Comparison of ENCODE assay signal across 15 cellular contexts in genomic region chr2:118698564-118698963, GRCh38.
A peak's percentile ranks its signal among the peaks of the same experiment; 100 is the strongest.
DNase-seq lines count a peak whose midpoint lies in the region; ATAC-seq and TF ChIP-seq lines count a peak whose summit lies in the region.
"Had no signal": no experiment of that assay in that cellular context is flagged by ENCODE, and none has a peak within 500 bp of the region (broad histone marks: within the 10 kb centered on the region; RNA-seq: fewer than 3 reads in every experiment).

No MANE protein-coding gene starts in this region.

- no peak for ATAC-seq in activated CD8-positive, alpha-beta T cell treated with anti-CD3 and anti-CD28 coated beads for 36 hours
- ATAC-seq: GM12878 had no signal

- H3K4me3 ChIP-seq in GM12865 (ENCODE audit: low read depth, low read length): no peak overlapping the region
- no peak overlapping the region for H3K4me3 ChIP-seq in Jurkat, Clone E6-1 (ENCODE audit: low read length)
- H3K4me3 ChIP-seq in smooth muscle cell: no peak overlapping the region
- H3K4me3 ChIP-seq: GM12878, HAP-1 had no signal

- peak; percentile 2 for DNase-seq in GM12865 (ENCODE audit: low read depth)
- DNase-seq in Jurkat, Clone E6-1 (ENCODE audit: low read depth, low spot score): peak; percentile 66
- DNase-seq in RPMI7951 (ENCODE audit: low read depth): peak; percentile 35
- DNase-seq in smooth muscle cell (lab: John Stamatoyannopoulos, UW; ENCODE audit: unreplicated experiment): no peak
- DNase-seq in GM10248 (ENCODE audit: extremely low spot score): no peak
- DNase-seq in activated CD8-positive, alpha-beta T cell treated with anti-CD3 and anti-CD28 coated beads for 36 hours: no peak
- no peak for DNase-seq in cardiac septum (ENCODE audit: low spot score)
- DNase-seq in SIG-M5 (lab: John Stamatoyannopoulos, UW): no peak
- DNase-seq: Caco-2; CD8-positive, alpha-beta memory T cell; DND-41; GF-D8 had no signal

- TF ChIP-seq CTCF in GM12865 (IDR thresholded peaks at IDR 0.05; ENCODE audit: insufficient read depth, low read depth, low read length, missing control alignments): no peak
- TF ChIP-seq CTCF in smooth muscle cell (IDR thresholded peaks at IDR 0.05; ENCODE audit: borderline replicate concordance, insufficient read depth, poor library complexity, severe bottlenecking): no peak
- no peak for TF ChIP-seq CTCF in GM10248 (IDR thresholded peaks at IDR 0.05; ENCODE audit: control extremely low read depth, extremely low read depth, low read depth, missing control alignments)
- TF ChIP-seq CTCF in activated CD8-positive, alpha-beta T cell treated with anti-CD3 and anti-CD28 coated beads for 36 hours (IDR thresholded peaks at IDR 0.05): no peak

- no peak overlapping the region for H2AFZ ChIP-seq in smooth muscle cell (ENCODE audit: low read depth)

- WGBS in smooth muscle cell (ENCODE audit: low lambda C conversion rate): 86% methylated on average over 6 of the region's 6 CpGs

- H3K4me1 Mint-ChIP-seq in activated CD8-positive, alpha-beta T cell treated with anti-CD3 and anti-CD28 coated beads for 36 hours (ENCODE audit: low read depth): no peaks in the 10 kb centered on the region
- H3K4me1 Mint-ChIP-seq: B cell; CD8-positive, alpha-beta memory T cell had no signal

- H3K27ac Mint-ChIP-seq in activated CD8-positive, alpha-beta T cell treated with anti-CD3 and anti-CD28 coated beads for 36 hours: no peak overlapping the region
- H3K27ac Mint-ChIP-seq: B cell had no signal

- H3K36me3 ChIP-seq in smooth muscle cell (ENCODE audit: low read depth): no peaks in the 10 kb centered on the region
- H3K36me3 ChIP-seq: HAP-1 had no signal

- H3K27me3 ChIP-seq in smooth muscle cell (ENCODE audit: low read depth): no peaks in the 10 kb centered on the region

- no peaks in the 10 kb centered on the region for H3F3A ChIP-seq in smooth muscle cell (ENCODE audit: low read depth)

- CTCF ChIA-PET in GM10248 (lab: Yijun Ruan, JAX): interaction anchor here (0.8 kb wide), 1 partner anchor 10 kb away, joined by 3 read pairs; no protein-coding TSS in a partner anchor
- CTCF ChIA-PET in activated CD8-positive, alpha-beta T cell treated with anti-CD3 and anti-CD28 coated beads for 36 hours (lab: Charles Lee): no interaction called here

- POLR2A ChIA-PET in GM10248 (lab: Yijun Ruan, JAX): no interaction called here
- POLR2A ChIA-PET in activated CD8-positive, alpha-beta T cell treated with anti-CD3 and anti-CD28 coated beads for 36 hours (lab: Charles Lee): no interaction called here

- peaks cover 2% of the 10 kb centered on the region for H3K27me3 Mint-ChIP-seq in activated CD8-positive, alpha-beta T cell treated with anti-CD3 and anti-CD28 coated beads for 36 hours
- H3K27me3 Mint-ChIP-seq: B cell; CD8-positive, alpha-beta memory T cell had no signal

- H4K20me1 ChIP-seq in smooth muscle cell (ENCODE audit: low read depth): no peaks in the 10 kb centered on the region

- intact Hi-C loops in activated CD8-positive, alpha-beta T cell treated with anti-CD3 and anti-CD28 coated beads for 36 hours (cut with micrococcal nuclease): no loop called here
- intact Hi-C loops in cardiac septum (cut with DNase I): no loop called here

- H3K27ac ChIP-seq in smooth muscle cell (ENCODE audit: low read depth): peak overlapping the region; percentile 8

- no peak overlapping the region for H3K4me3 Mint-ChIP-seq in activated CD8-positive, alpha-beta T cell treated with anti-CD3 and anti-CD28 coated beads for 36 hours
- H3K4me3 Mint-ChIP-seq: B cell; CD8-positive, alpha-beta memory T cell had no signal

- H3K4me2 ChIP-seq in smooth muscle cell: no peak overlapping the region

- H3K79me2 ChIP-seq in smooth muscle cell (ENCODE audit: low read depth): no peaks in the 10 kb centered on the region

- H3K36me3 Mint-ChIP-seq in activated CD8-positive, alpha-beta T cell treated with anti-CD3 and anti-CD28 coated beads for 36 hours (ENCODE audit: low read depth): no peaks in the 10 kb centered on the region
- H3K36me3 Mint-ChIP-seq: CD8-positive, alpha-beta memory T cell had no signal

- no peak overlapping the region for H3K9ac ChIP-seq in smooth muscle cell (ENCODE audit: low read depth)

- no peaks in the 10 kb centered on the region for H3K9me3 ChIP-seq in smooth muscle cell (replicated peaks; ENCODE audit: low read depth)
- H3K9me3 ChIP-seq: HAP-1 had no signal

- peaks cover 2% of the 10 kb centered on the region for H3K9me3 Mint-ChIP-seq in activated CD8-positive, alpha-beta T cell treated with anti-CD3 and anti-CD28 coated beads for 36 hours

- H3K4me1 ChIP-seq in smooth muscle cell (ENCODE audit: low read depth): no peaks in the 10 kb centered on the region
- H3K4me1 ChIP-seq: Caco-2, HAP-1 had no signal

Comparison
In these comparisons a context has a peak if more than half of its experiments do, and no peak if none do; other contexts are left out.
1. DNase-seq: peak in GM12865 (single experiment), Jurkat, Clone E6-1 (single experiment) and RPMI7951 (single experiment); none in smooth muscle cell (single experiment), GM10248 (single experiment), activated CD8-positive, alpha-beta T cell treated with anti-CD3 and anti-CD28 coated beads for 36 hours (single experiment), cardiac septum (single experiment) and SIG-M5 (single experiment).